In genomic region chr17:18999911-19000310, GRCh38 we compare ENCODE assay signal across 1 cellular context.
A peak's percentile ranks its signal among the peaks of the same experiment; 100 is the strongest.
TF ChIP-seq lines count a peak whose summit lies in the region.

No MANE protein-coding gene starts in this region.

TF ChIP-seq in K562, 482 proteins besides CTCF, POLR2A, EP300 and RAD21:
- TF ChIP-seq ZNF217 (CRISPR knock-in tag; IDR thresholded peaks at IDR 0.05) (no peak), RBFOX2 (IDR thresholded peaks at IDR 0.05; ENCODE audit: low read depth, low read length) (peak; percentile 10; the same call in 1 of the 2 replicates)
- TF ChIP-seq, protein P1, sequence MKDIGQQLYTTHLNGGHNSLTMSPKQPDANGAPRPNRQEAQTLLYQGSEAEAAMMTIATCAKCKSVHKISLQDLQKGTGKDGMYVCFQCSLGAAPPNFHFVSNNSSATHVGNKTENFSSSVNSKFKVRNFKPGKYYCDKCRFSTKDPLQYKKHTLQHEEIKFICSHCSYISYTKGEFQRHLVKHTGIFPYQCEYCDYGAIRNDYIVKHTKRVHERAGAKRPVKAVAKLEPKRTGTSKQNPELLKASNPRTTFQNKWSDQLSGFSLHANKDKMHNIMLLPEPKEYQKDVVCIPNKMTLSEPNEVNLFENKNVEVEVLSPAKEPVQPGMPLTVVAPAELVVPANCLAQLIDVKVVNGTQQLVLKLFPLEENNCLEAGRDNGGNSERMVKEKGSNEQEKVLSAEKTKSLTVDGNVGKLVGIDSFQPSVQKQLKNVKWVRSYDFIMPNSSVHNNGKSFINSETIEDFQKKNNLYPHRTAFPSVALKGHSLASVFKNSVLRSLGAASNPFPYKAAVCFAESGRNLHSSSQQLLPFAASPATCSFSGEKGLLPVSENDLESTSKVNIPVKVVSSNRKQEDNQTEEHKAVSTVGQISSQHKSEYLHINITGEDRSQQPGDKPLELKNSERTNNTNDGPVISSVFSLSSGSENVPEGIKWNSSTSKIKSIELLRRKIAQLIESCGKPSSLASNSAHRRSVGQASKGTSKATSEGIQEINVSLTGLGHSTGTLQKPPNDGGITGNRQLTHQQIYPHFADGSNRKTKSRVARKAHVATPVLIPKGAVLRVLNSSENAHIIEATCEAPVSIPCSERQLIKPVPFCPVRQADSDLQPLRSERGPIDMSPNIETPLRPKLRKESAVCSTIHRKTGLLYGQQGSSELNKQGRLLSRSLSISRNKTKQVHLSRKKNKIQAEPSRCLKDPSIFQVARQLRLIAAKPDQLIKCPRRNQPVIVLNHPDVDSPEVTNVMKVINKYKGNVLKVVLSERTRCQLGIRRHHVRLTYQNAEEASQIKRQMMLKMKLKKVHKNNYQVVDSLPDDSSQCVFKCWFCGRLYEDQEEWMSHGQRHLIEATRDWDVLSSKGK (CRISPR knock-in tag; IDR thresholded peaks at IDR 0.05) = no peak
